Comparison of ENCODE assay signal across 16 cellular contexts in the genomic region with DNA sequence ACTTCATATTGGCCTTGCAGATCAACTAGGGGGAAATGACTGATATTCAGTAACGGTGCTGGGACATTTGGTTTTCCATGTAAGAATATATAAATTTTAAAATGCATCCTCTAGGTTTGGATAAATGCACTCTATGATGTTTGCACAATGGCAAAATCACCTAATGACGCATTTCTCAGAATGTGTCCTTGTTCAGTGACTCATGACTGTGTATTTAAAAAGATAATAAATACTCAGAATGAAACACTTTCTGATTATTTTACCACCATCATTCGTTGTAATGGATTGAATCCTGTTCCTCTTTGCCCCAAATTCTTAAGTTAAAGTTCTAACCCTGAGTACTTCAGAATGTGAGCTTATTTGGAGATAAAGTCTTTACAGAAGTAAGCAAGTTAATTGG. TPM values are rescaled to one million over a fixed set of nuclear protein-coding genes. Genes with fewer than 3 reads are reported as not detected.
A peak's percentile ranks its signal among the peaks of the same experiment; 100 is the strongest.
DNase-seq lines count a peak whose midpoint lies in the region; ATAC-seq and TF ChIP-seq lines count a peak whose summit lies in the region.
"Had no signal": no experiment of that assay in that cellular context is flagged by ENCODE, and none has a peak within 500 bp of the region (broad histone marks: within the 10 kb centered on the region; RNA-seq: fewer than 3 reads in every experiment).

No MANE protein-coding gene starts in this region.

- intact Hi-C loops in lower lobe of right lung (cut with DNase I): no loop called here

- no peak for TF ChIP-seq CTCF in GM12865 (IDR thresholded peaks at IDR 0.05; ENCODE audit: insufficient read depth, low read depth, low read length, missing control alignments)
- no peak for TF ChIP-seq CTCF in epithelial cell of esophagus (IDR thresholded peaks at IDR 0.05; ENCODE audit: insufficient read depth, low read depth, low read length, missing control alignments)
- TF ChIP-seq CTCF in SK-N-SH (IDR thresholded peaks at IDR 0.05): no peak
- TF ChIP-seq CTCF in lower lobe of right lung (IDR thresholded peaks at IDR 0.05): no peak
- no peak for TF ChIP-seq CTCF in GM10266 (IDR thresholded peaks at IDR 0.05; ENCODE audit: control insufficient read depth, insufficient read depth, low read depth, missing control alignments)

- no peak overlapping the region for H3K4me2 ChIP-seq in SK-N-SH

- no peak for TF ChIP-seq RAD21 in SK-N-SH (IDR thresholded peaks at IDR 0.05; ENCODE audit: low read length)

- no peak overlapping the region for H3K4me3 ChIP-seq in GM12865 (ENCODE audit: low read depth, low read length)
- H3K4me3 ChIP-seq in epithelial cell of esophagus (ENCODE audit: low read length): no peak overlapping the region
- no peak overlapping the region for H3K4me3 ChIP-seq in SK-N-SH (ENCODE audit: low read depth in 2 of 2, low read length in 1 of 2)
- H3K4me3 ChIP-seq in lower lobe of right lung: no peak overlapping the region

- no peak for ATAC-seq in lower lobe of right lung
- ATAC-seq: left colon; naive thymus-derived CD8-positive, alpha-beta T cell; sciatic nerve had no signal

- H3K36me3 ChIP-seq in SK-N-SH (replicated peaks in 1 of 2; ENCODE audit: control insufficient read depth in 1 of 2, insufficient read depth in 2 of 2, low read length in 1 of 2): no peaks in the 10 kb centered on the region
- no peaks in the 10 kb centered on the region for H3K36me3 ChIP-seq in lower lobe of right lung
- H3K36me3 ChIP-seq: BE2C had no signal

- no peak overlapping the region for H3K4me3 Mint-ChIP-seq in activated CD4-positive, alpha-beta memory T cell treated with anti-CD3 and anti-CD28 coated beads, Interleukin-2, amount 10 ng/mL, durations not matched to agents 7 days and 5 days

- 68% methylated on average over 3 of the region's 3 CpGs for WGBS in SK-N-SH (ENCODE audit: low lambda C conversion rate)

- H3K27ac Mint-ChIP-seq in activated CD4-positive, alpha-beta memory T cell treated with anti-CD3 and anti-CD28 coated beads, Interleukin-2, amount 10 ng/mL, durations not matched to agents 7 days and 5 days: peak overlapping the region; percentile 89

- no peaks in the 10 kb centered on the region for H3K27me3 Mint-ChIP-seq in activated CD4-positive, alpha-beta memory T cell treated with anti-CD3 and anti-CD28 coated beads, Interleukin-2, amount 10 ng/mL, durations not matched to agents 7 days and 5 days
- H3K27me3 Mint-ChIP-seq: naive thymus-derived CD8-positive, alpha-beta T cell had no signal

- H3K4me1 ChIP-seq in SK-N-SH (ENCODE audit: control insufficient read depth in 1 of 2, insufficient read depth in 2 of 2, low read depth in 1 of 2, low read length in 1 of 2) (peaks cover 0 to 21% of the 10 kb centered on the region in 2 experiments; a peak in 2 of 4 replicates), lower lobe of right lung (peaks cover 14% of the 10 kb centered on the region)

- H3K27me3 ChIP-seq in SK-N-SH (ENCODE audit: insufficient read depth): no peaks in the 10 kb centered on the region
- no peaks in the 10 kb centered on the region for H3K27me3 ChIP-seq in lower lobe of right lung (ENCODE audit: low read depth)
- H3K27me3 ChIP-seq: BE2C had no signal

- H3K9me3 Mint-ChIP-seq in activated CD4-positive, alpha-beta memory T cell treated with anti-CD3 and anti-CD28 coated beads, Interleukin-2, amount 10 ng/mL, durations not matched to agents 7 days and 5 days: no peaks in the 10 kb centered on the region
- H3K9me3 Mint-ChIP-seq: naive thymus-derived CD8-positive, alpha-beta T cell had no signal

- H3K79me2 ChIP-seq in SK-N-SH (ENCODE audit: insufficient read depth): no peaks in the 10 kb centered on the region

- no peak overlapping the region for H3K9ac ChIP-seq in SK-N-SH

- TF ChIP-seq EP300 in SK-N-SH (IDR thresholded peaks at IDR 0.05; ENCODE audit: borderline replicate concordance in 1 of 2, low read depth in 1 of 2, low read length in 1 of 2): no peak

- H2AFZ ChIP-seq in SK-N-SH (ENCODE audit: low read depth): no peak overlapping the region

- H3K9me3 ChIP-seq in SK-N-SH (no peaks in the 10 kb centered on the region), lower lobe of right lung (no peaks in the 10 kb centered on the region)
- H3K9me3 ChIP-seq: BE2C had no signal

- POLR2A ChIA-PET in activated CD4-positive, alpha-beta memory T cell treated with anti-CD3 and anti-CD28 coated beads, Interleukin-2, amount 10 ng/mL, durations not matched to agents 7 days and 5 days (lab: Charles Lee): interaction anchor here (0.6 to 5.2 kb wide), 9 partner anchors 10 to 586 kb away, joined by 3 to 66 read pairs (median 4); partner anchors contain the start of gene ADGRG1
- POLR2A ChIA-PET in SK-N-SH (lab: Yijun Ruan, JAX): no interaction called here

- H3K27ac ChIP-seq in SK-N-SH (ENCODE audit: low read depth in 2 of 2, low read length in 1 of 2) (no peak overlapping the region), lower lobe of right lung (no peak overlapping the region)

- H3K36me3 Mint-ChIP-seq in activated CD4-positive, alpha-beta memory T cell treated with anti-CD3 and anti-CD28 coated beads, Interleukin-2, amount 10 ng/mL, durations not matched to agents 7 days and 5 days (ENCODE audit: low read depth): no peaks in the 10 kb centered on the region
- H3K36me3 Mint-ChIP-seq: naive thymus-derived CD8-positive, alpha-beta T cell had no signal

- no peaks in the 10 kb centered on the region for H4K20me1 ChIP-seq in SK-N-SH (ENCODE audit: insufficient read depth)

- peaks cover 63% of the 10 kb centered on the region for H3K4me1 Mint-ChIP-seq in activated CD4-positive, alpha-beta memory T cell treated with anti-CD3 and anti-CD28 coated beads, Interleukin-2, amount 10 ng/mL, durations not matched to agents 7 days and 5 days

- DNase-seq in A172 (ENCODE audit: low spot score): peak; percentile 48
- DNase-seq in GM12865 (ENCODE audit: low read depth): peak; percentile 42
- DNase-seq in activated CD4-positive, alpha-beta memory T cell treated with anti-CD3 and anti-CD28 coated beads, Interleukin-2, amount 10 ng/mL, durations not matched to agents 7 days and 5 days: no peak
- DNase-seq in epithelial cell of esophagus (ENCODE audit: low read depth): peak; percentile 68
- DNase-seq in SK-N-SH: no peak
- DNase-seq in superior temporal gyrus (ENCODE audit: extremely low spot score): no peak
- DNase-seq in lower lobe of right lung: no peak
- no peak for DNase-seq in GM10266 (ENCODE audit: extremely low spot score)
- DNase-seq: BE2C; naive thymus-derived CD8-positive, alpha-beta T cell; NCI-H1048; OCI-M1; stimulated activated CD4-positive, alpha-beta T cell treated with anti-CD3 and anti-CD28 coated beads, Interleukin-4, amount 100 ng/mL, for 24 hours; stimulated activated naive CD4-positive, alpha-beta T cell had no signal

- no peaks in the 10 kb centered on the region for H3F3A ChIP-seq in SK-N-SH (replicated peaks; ENCODE audit: insufficient read depth)

- no peaks in the 10 kb centered on the region for H3K9me2 ChIP-seq in SK-N-SH

- CTCF ChIA-PET in activated CD4-positive, alpha-beta memory T cell treated with anti-CD3 and anti-CD28 coated beads, Interleukin-2, amount 10 ng/mL, durations not matched to agents 7 days and 5 days (lab: Charles Lee): interaction anchor here (0.5 to 5.3 kb wide), 5 partner anchors 12 to 54 kb away, joined by 5 to 90 read pairs (median 63); no protein-coding TSS in a partner anchor
- CTCF ChIA-PET in SK-N-SH (lab: Yijun Ruan, JAX): interaction anchor here (0.6 to 5.3 kb wide), 4 partner anchors 11 to 37 kb away, joined by 3 to 28 read pairs (median 16); no protein-coding TSS in a partner anchor

TF ChIP-seq in SK-N-SH, 30 proteins besides CTCF, POLR2A, EP300 and RAD21 (continues in another document):
- TF ChIP-seq TCF12 (IDR thresholded peaks at IDR 0.05) (no peak), MAX (IDR thresholded peaks at IDR 0.05; ENCODE audit: low read depth) (no peak), SMC3 (IDR thresholded peaks at IDR 0.05; ENCODE audit: low read depth, low read length) (no peak)
- TF ChIP-seq, protein P1, sequence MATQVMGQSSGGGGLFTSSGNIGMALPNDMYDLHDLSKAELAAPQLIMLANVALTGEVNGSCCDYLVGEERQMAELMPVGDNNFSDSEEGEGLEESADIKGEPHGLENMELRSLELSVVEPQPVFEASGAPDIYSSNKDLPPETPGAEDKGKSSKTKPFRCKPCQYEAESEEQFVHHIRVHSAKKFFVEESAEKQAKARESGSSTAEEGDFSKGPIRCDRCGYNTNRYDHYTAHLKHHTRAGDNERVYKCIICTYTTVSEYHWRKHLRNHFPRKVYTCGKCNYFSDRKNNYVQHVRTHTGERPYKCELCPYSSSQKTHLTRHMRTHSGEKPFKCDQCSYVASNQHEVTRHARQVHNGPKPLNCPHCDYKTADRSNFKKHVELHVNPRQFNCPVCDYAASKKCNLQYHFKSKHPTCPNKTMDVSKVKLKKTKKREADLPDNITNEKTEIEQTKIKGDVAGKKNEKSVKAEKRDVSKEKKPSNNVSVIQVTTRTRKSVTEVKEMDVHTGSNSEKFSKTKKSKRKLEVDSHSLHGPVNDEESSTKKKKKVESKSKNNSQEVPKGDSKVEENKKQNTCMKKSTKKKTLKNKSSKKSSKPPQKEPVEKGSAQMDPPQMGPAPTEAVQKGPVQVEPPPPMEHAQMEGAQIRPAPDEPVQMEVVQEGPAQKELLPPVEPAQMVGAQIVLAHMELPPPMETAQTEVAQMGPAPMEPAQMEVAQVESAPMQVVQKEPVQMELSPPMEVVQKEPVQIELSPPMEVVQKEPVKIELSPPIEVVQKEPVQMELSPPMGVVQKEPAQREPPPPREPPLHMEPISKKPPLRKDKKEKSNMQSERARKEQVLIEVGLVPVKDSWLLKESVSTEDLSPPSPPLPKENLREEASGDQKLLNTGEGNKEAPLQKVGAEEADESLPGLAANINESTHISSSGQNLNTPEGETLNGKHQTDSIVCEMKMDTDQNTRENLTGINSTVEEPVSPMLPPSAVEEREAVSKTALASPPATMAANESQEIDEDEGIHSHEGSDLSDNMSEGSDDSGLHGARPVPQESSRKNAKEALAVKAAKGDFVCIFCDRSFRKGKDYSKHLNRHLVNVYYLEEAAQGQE (IDR thresholded peaks at IDR 0.05; ENCODE audit: low read depth, low read length): no peak

RNA-seq across cellular contexts. Expression of gene ADGRG1, which starts 17.2 kb away (rescaled TPM):
- total RNA-seq in A172 (2014; rRNA removed; shearing (Covaris generic)): 26.9 and 32.6 TPM in 2 replicates
- total RNA-seq in activated CD4-positive, alpha-beta memory T cell treated with anti-CD3 and anti-CD28 coated beads, Interleukin-2, amount 10 ng/mL, durations not matched to agents 7 days and 5 days: 1 to 10 TPM; 7.4 to 8.3 TPM
- polyA plus RNA-seq in SK-N-SH (2012; rRNA removed): 2.6 and 7.4 TPM in 2 replicates
- 3.1 and 4.6 TPM in 2 replicates for polyA plus RNA-seq in SK-N-SH (2012; cell fraction: cytosol; rRNA removed)
- 8.1 and 10.9 TPM in 2 replicates for polyA plus RNA-seq in SK-N-SH (2012; cell fraction: nucleus; rRNA removed)
- total RNA-seq in lower lobe of right lung: 37.9 TPM

RNA-seq across cellular contexts. Expression of gene ADGRG3, which starts 56.9 kb away (rescaled TPM):
- not detected in 2 replicates for total RNA-seq in A172 (2014; rRNA removed; shearing (Covaris generic))
- total RNA-seq in activated CD4-positive, alpha-beta memory T cell treated with anti-CD3 and anti-CD28 coated beads, Interleukin-2, amount 10 ng/mL, durations not matched to agents 7 days and 5 days: not detected
- not detected in 2 replicates for polyA plus RNA-seq in SK-N-SH (2012; rRNA removed)
- polyA plus RNA-seq in SK-N-SH (2012; cell fraction: cytosol; rRNA removed): not detected in 2 replicates
- not detected in 2 replicates for polyA plus RNA-seq in SK-N-SH (2012; cell fraction: nucleus; rRNA removed)
- 7.7 TPM for total RNA-seq in lower lobe of right lung
- total RNA-seq: naive thymus-derived CD8-positive, alpha-beta T cell had no signal
- polyA plus RNA-seq: naive thymus-derived CD8-positive, alpha-beta T cell had no signal

Comparison
In these comparisons a context has a peak if more than half of its experiments do, and no peak if none do; other contexts are left out.
1. DNase-seq: peak in A172 (single experiment), GM12865 (single experiment) and epithelial cell of esophagus (single experiment); none in activated CD4-positive, alpha-beta memory T cell treated with anti-CD3 and anti-CD28 coated beads, Interleukin-2, amount 10 ng/mL, durations not matched to agents 7 days and 5 days (single experiment), SK-N-SH (single experiment), superior temporal gyrus (single experiment), lower lobe of right lung (single experiment) and GM10266 (single experiment).